In genomic region chr13:48977973-48978372, GRCh38 we compare ENCODE assay signal across 8 cellular contexts. TPM values are rescaled to one million over a fixed set of nuclear protein-coding genes. Genes with fewer than 3 reads are reported as not detected.
A peak's percentile ranks its signal among the peaks of the same experiment; 100 is the strongest.
DNase-seq lines count a peak whose midpoint lies in the region; FAIRE-seq and TF ChIP-seq lines count a peak whose summit lies in the region.

No MANE protein-coding gene starts in this region.

- no peak for TF ChIP-seq CTCF in NB4 (IDR thresholded peaks at IDR 0.05; ENCODE audit: low read depth, low read length)
- TF ChIP-seq CTCF in H1 (IDR thresholded peaks at IDR 0.05; ENCODE audit: control extremely low read depth in 1 of 3, insufficient read depth in 1 of 3, low read depth in 1 of 3, low read length in 3 of 3): no peak
- no peak for TF ChIP-seq CTCF in osteocyte (IDR thresholded peaks at IDR 0.05)

- TF ChIP-seq EP300 in H1 (IDR thresholded peaks at IDR 0.05; ENCODE audit: borderline replicate concordance in 1 of 2, low read depth in 2 of 2, low read length in 2 of 2): no peak

- no peak overlapping the region for H3K56ac ChIP-seq in H1 (replicated peaks; ENCODE audit: insufficient read length, low read depth, low read length)

- no peak overlapping the region for H2BK12ac ChIP-seq in H1 (ENCODE audit: low read depth, low read length)

- H4K5ac ChIP-seq in H1 (ENCODE audit: insufficient read length, low read depth, low read length): no peak overlapping the region

- H3K14ac ChIP-seq in H1 (ENCODE audit: insufficient read length): no peak overlapping the region

- no peak overlapping the region for H3K18ac ChIP-seq in H1 (ENCODE audit: extremely low read depth, low read length)

- CTCF ChIA-PET in H1 (lab: Charles Lee; ENCODE audit: partially characterized antibody): no interaction called here

- no peaks in the 10 kb centered on the region; a peak in 1 of 7 replicates for H3K27me3 ChIP-seq in H1 (replicated peaks in 1 of 4; ENCODE audit: control insufficient read depth in 3 of 4, extremely low read depth in 1 of 4, insufficient read depth in 3 of 4, low read length in 3 of 4)

- H2BK5ac ChIP-seq in H1 (ENCODE audit: low read depth, low read length): no peak overlapping the region

- peaks cover 1 to 3% of the 10 kb centered on the region in 2 experiments for H4K20me1 ChIP-seq in H1 (replicated peaks in 1 of 2; ENCODE audit: control insufficient read depth in 1 of 2, insufficient read depth in 2 of 2, low read length in 2 of 2)

- H3K9me3 ChIP-seq in H1 (ENCODE audit: insufficient read depth in 2 of 2, low read depth in 1 of 2, low read length in 1 of 2): peaks cover 0 to 4% of the 10 kb centered on the region in 2 experiments; a peak in 1 of 4 replicates

- H3K23ac ChIP-seq in H1 (ENCODE audit: insufficient read length): no peak overlapping the region

- POLR2A ChIA-PET in H1 (lab: Charles Lee; ENCODE audit: partially characterized antibody): no interaction called here

- H2AK5ac ChIP-seq in H1 (ENCODE audit: low read depth, low read length): no peak overlapping the region

- H3K36me3 Mint-ChIP-seq in osteocyte (ENCODE audit: unreplicated experiment): peaks cover 2% of the 10 kb centered on the region

- H3K36me3 ChIP-seq in H1 (ENCODE audit: control insufficient read depth in 2 of 4, insufficient read depth in 4 of 4, low read length in 3 of 4): no peaks in the 10 kb centered on the region

- TF ChIP-seq POLR2A in NB4 (IDR thresholded peaks at IDR 0.05; ENCODE audit: extremely low read depth, insufficient read length): no peak
- no peak for TF ChIP-seq POLR2A in H1 (IDR thresholded peaks at IDR 0.05; ENCODE audit: control extremely low read depth in 1 of 2, low read depth in 2 of 2, low read length in 2 of 2)

- H3K27ac Mint-ChIP-seq in osteocyte (ENCODE audit: unreplicated experiment): no peak overlapping the region

- H3K4me3 ChIP-seq in NB4 (ENCODE audit: low read depth, low read length) (peak overlapping the region; percentile 93), H1 (ENCODE audit: extremely low read depth in 1 of 4, insufficient read depth in 2 of 4, low read depth in 3 of 4, low read length in 4 of 4) (peak overlapping the region in 2 of 4 experiments; percentile 94 to 97; a peak in 3 of 8 replicates)

- peaks cover 0 to 64% of the 10 kb centered on the region in 2 experiments; a peak in 3 of 4 replicates for H3K79me2 ChIP-seq in H1 (ENCODE audit: control insufficient read depth in 1 of 2, insufficient read depth in 2 of 2, low read length in 2 of 2)

- no peak overlapping the region for H3K4ac ChIP-seq in H1 (replicated peaks; ENCODE audit: insufficient read length, low read depth, low read length)

- peaks cover 0 to 17% (median 5%) of the 10 kb centered on the region in 4 experiments; a peak in 3 of 7 replicates for H3K4me1 ChIP-seq in H1 (replicated peaks in 1 of 4; ENCODE audit: control insufficient read depth in 3 of 4, insufficient read depth in 4 of 4, low read length in 3 of 4)

- H3K4me3 Mint-ChIP-seq in osteocyte (ENCODE audit: unreplicated experiment): peak overlapping the region; percentile 49

- no peak overlapping the region for H2AFZ ChIP-seq in H1 (ENCODE audit: low read length)

- peak overlapping the region; percentile 70 to 84; a peak in 3 of 4 replicates for H3K4me2 ChIP-seq in H1 (ENCODE audit: insufficient read depth in 1 of 2, low read depth in 2 of 2, low read length in 2 of 2)

- no peak overlapping the region for H4K91ac ChIP-seq in H1 (replicated peaks; ENCODE audit: insufficient read length, low read length)

- peaks cover 5% of the 10 kb centered on the region; the same call in 1 of the 2 replicates for H3K23me2 ChIP-seq in H1 (ENCODE audit: low read depth, low read length)

- no peaks in the 10 kb centered on the region for H3K27me3 Mint-ChIP-seq in osteocyte (ENCODE audit: unreplicated experiment)

- no peak for FAIRE-seq in H1 (lab: Jason Lieb, UNC)

- in situ Hi-C loops in G401 (cut with HindIII; ENCODE audit: low sequenced_read_pairs): loop anchor here (10.0 kb wide), 1 partner anchor 83 kb away; no protein-coding TSS in a partner anchor

- H3K79me1 ChIP-seq in H1 (ENCODE audit: low read depth, low read length): no peaks in the 10 kb centered on the region

- H3K4me1 Mint-ChIP-seq in osteocyte (ENCODE audit: unreplicated experiment): peaks cover 38% of the 10 kb centered on the region

- DNase-seq in GM04503 (ENCODE audit: low read depth) (peak; percentile 8), NB4 (ENCODE audit: low read depth) (no peak), H1 (ENCODE audit: low read depth in 1 of 2, low spot score in 2 of 2) (no peak), osteocyte (ENCODE audit: extremely low spot score, unreplicated experiment) (no peak), NCI-H69 (lab: John Stamatoyannopoulos, UW) (no peak), NCI-H2227 treated with DMSO at 0.1 percent for 48 hours (lab: John Stamatoyannopoulos, UW) (no peak), G401 (ENCODE audit: low spot score) (no peak)
- no peak for DNase-seq in activated CD4-positive, CD25-positive, alpha-beta regulatory T cell treated with anti-CD3 and anti-CD28 coated beads, Interleukin-2, amount 50 U/mL, for 72 hours

- TF ChIP-seq RAD21 in H1 (IDR thresholded peaks at IDR 0.05 in 1 of 2, conservative IDR thresholded peaks at IDR 0.05 in 1 of 2; ENCODE audit: low read depth in 2 of 2, low read length in 2 of 2): no peak

- 70% methylated on average over 3 of the region's 3 CpGs; no CpG with 5 or more reads in 1 of the 2 experiments for WGBS in H1 (ENCODE audit: extremely low coverage in 1 of 2, insufficient coverage in 1 of 2, insufficient read length in 1 of 2, insufficient replicate concordance in 2 of 2, low coverage in 1 of 2, low lambda C conversion rate in 2 of 2, missing lambda C conversion rate in 1 of 2), 2 experiments

- no peak overlapping the region for H3K9ac ChIP-seq in H1 (replicated peaks in 1 of 4; ENCODE audit: extremely low read depth in 1 of 4, low read depth in 3 of 4, low read length in 3 of 4)

- no peak overlapping the region for H4K8ac ChIP-seq in H1 (ENCODE audit: extremely low read depth, insufficient read depth, low read length)

- H3K9me3 Mint-ChIP-seq in osteocyte (ENCODE audit: unreplicated experiment): peaks cover 7% of the 10 kb centered on the region

- H2BK120ac ChIP-seq in H1 (replicated peaks; ENCODE audit: low read depth, low read length): no peak overlapping the region

- H2BK20ac ChIP-seq in H1 (ENCODE audit: low read length): no peak overlapping the region

- H2BK15ac ChIP-seq in H1 (ENCODE audit: low read length): no peak overlapping the region

- H3K27ac ChIP-seq in H1 (ENCODE audit: low read depth, low read length): no peak overlapping the region

TF ChIP-seq in H1, 55 proteins besides CTCF, POLR2A, EP300 and RAD21 (continues in another document):
- TF ChIP-seq CREB1 (IDR thresholded peaks at IDR 0.05) (no peak), FOSL1 (IDR thresholded peaks at IDR 0.05; ENCODE audit: insufficient read depth, low read depth, low read length) (no peak), EGR1 (IDR thresholded peaks at IDR 0.05; ENCODE audit: borderline replicate concordance, low read depth, low read length) (no peak), RXRA (IDR thresholded peaks at IDR 0.05; ENCODE audit: insufficient read depth, low read depth, low read length) (no peak), CTBP2 (IDR thresholded peaks at IDR 0.05; ENCODE audit: borderline replicate concordance, insufficient read depth, insufficient read length, low read length) (no peak), TEAD4 (IDR thresholded peaks at IDR 0.05; ENCODE audit: low read depth, low read length) (no peak), SAP30 (IDR thresholded peaks at IDR 0.05; ENCODE audit: insufficient read depth, insufficient replicate concordance, low read length) (no peak), SP4 (IDR thresholded peaks at IDR 0.05; ENCODE audit: low read length) (no peak), USF2 (IDR thresholded peaks at IDR 0.05; ENCODE audit: low read length) (no peak), KDM1A (IDR thresholded peaks at IDR 0.05; ENCODE audit: borderline replicate concordance, low read length) (no peak), MAX (IDR thresholded peaks at IDR 0.05) (no peak), HDAC2 (IDR thresholded peaks at IDR 0.05; ENCODE audit: borderline replicate concordance in 1 of 2, low read depth in 2 of 2, low read length in 2 of 2) (no peak), ATF3 (IDR thresholded peaks at IDR 0.05; ENCODE audit: insufficient read depth, low read depth, low read length) (no peak), JUND (IDR thresholded peaks at IDR 0.05; ENCODE audit: low read length) (no peak), BACH1 (IDR thresholded peaks at IDR 0.05; ENCODE audit: low read length) (no peak), BCL11A (IDR thresholded peaks at IDR 0.05; ENCODE audit: low read depth in 2 of 2, low read length in 2 of 2) (no peak)

RNA-seq across cellular contexts. Expression of gene FNDC3A, which starts 2.3 kb away (rescaled TPM):
- total RNA-seq in H1 (2021; fragmentation: NEBNext Ultra II Directional; extraction: Animal tissue kit (Norgen Biotek cat#: 25700)): 25.2 and 26.0 TPM in 2 replicates
- polyA plus RNA-seq in H1 (2011; rRNA removed): 9.1 and 14.6 TPM in 2 replicates
- polyA plus RNA-seq in H1 (2011; cell fraction: cytosol; rRNA removed): 12.2 TPM
- 18.0 TPM for polyA plus RNA-seq in H1 (2011; cell fraction: nucleus; rRNA removed)
- 8.1 to 15.4 TPM (median 11.1 TPM) in 4 replicates for polyA plus RNA-seq in H1 (2012, experiment 1 of 2)
- 0.88 TPM for polyA plus RNA-seq in H1 (2012, experiment 2 of 2)
- 12.3 TPM for polyA plus RNA-seq in H1 (2013, experiment 1 of 2)
- 11.1 TPM for polyA plus RNA-seq in H1 (2013, experiment 2 of 2)
- polyA minus RNA-seq in H1 (2011; rRNA and poly(A)+ RNA removed): 87.4 and 110 TPM in 2 replicates
- 18.9 TPM for polyA minus RNA-seq in H1 (2011; cell fraction: cytosol; rRNA and poly(A)+ RNA removed)
- polyA minus RNA-seq in H1 (2011; cell fraction: nucleus; rRNA and poly(A)+ RNA removed): 82.0 TPM
- total RNA-seq in osteocyte: 49.4 and 51.9 TPM in 2 replicates
- 25.4 and 38.4 TPM in 2 replicates for total RNA-seq in G401 (2014; rRNA removed; shearing (Covaris generic))
